ENCODE assay signal across 9 cellular contexts in genomic region chr14:87994974-87995373, GRCh38. TPM values are rescaled to one million over a fixed set of nuclear protein-coding genes. Genes with fewer than 3 reads are reported as not detected.
A peak's percentile ranks its signal among the peaks of the same experiment; 100 is the strongest.
DNase-seq lines count a peak whose midpoint lies in the region; ATAC-seq, FAIRE-seq and TF ChIP-seq lines count a peak whose summit lies in the region.
"Had no signal": no experiment of that assay in that cellular context is flagged by ENCODE, and none has a peak within 500 bp of the region (broad histone marks: within the 10 kb centered on the region; RNA-seq: fewer than 3 reads in every experiment).

No MANE protein-coding gene starts in this region.

- H2AFZ ChIP-seq in osteoblast (ENCODE audit: low read length) = peak overlapping the region; percentile 70

- peaks cover 18% of the 10 kb centered on the region for H3K4me1 ChIP-seq in osteoblast (ENCODE audit: insufficient read depth, low read length)

- no peaks in the 10 kb centered on the region for H3K79me2 ChIP-seq in osteoblast (ENCODE audit: insufficient read depth, low read length)

- no peak overlapping the region for H3K27ac ChIP-seq in osteoblast (ENCODE audit: low read depth, low read length)

- peaks cover 2% of the 10 kb centered on the region for H3K27me3 Mint-ChIP-seq in T-helper 2 cell treated with Interferon-gamma antibody and Interleukin-4, amounts not matched to agents 5 μg/mL and 100 μg/mL, for 36 hours (ENCODE audit: low read depth)

- H3K4me3 ChIP-seq in osteoblast (ENCODE audit: insufficient read depth, low read length) = no peak overlapping the region

- H4K20me1 ChIP-seq in osteoblast (ENCODE audit: insufficient read depth, low read length) = no peaks in the 10 kb centered on the region

- peaks cover 59% of the 10 kb centered on the region for H3K4me1 Mint-ChIP-seq in T-helper 2 cell treated with Interferon-gamma antibody and Interleukin-4, amounts not matched to agents 5 μg/mL and 100 μg/mL, for 36 hours (ENCODE audit: low read depth)

- peak overlapping the region; percentile 20 for H3K27ac Mint-ChIP-seq in T-helper 2 cell treated with Interferon-gamma antibody and Interleukin-4, amounts not matched to agents 5 μg/mL and 100 μg/mL, for 36 hours

- H3K9me3 Mint-ChIP-seq in T-helper 2 cell treated with Interferon-gamma antibody and Interleukin-4, amounts not matched to agents 5 μg/mL and 100 μg/mL, for 36 hours = no peaks in the 10 kb centered on the region

- ATAC-seq in GM18870 (IDR thresholded peaks at IDR 0.05; ENCODE audit: unreplicated experiment) = peak; percentile 43
- ATAC-seq in HG02588 (IDR thresholded peaks at IDR 0.05; ENCODE audit: unreplicated experiment) = peak; percentile 40
- no peak for ATAC-seq in HG02970 (IDR thresholded peaks at IDR 0.05; ENCODE audit: low FRiP score, unreplicated experiment)

- H3K36me3 ChIP-seq in osteoblast (ENCODE audit: insufficient read depth, low read length) = no peaks in the 10 kb centered on the region

- peak overlapping the region; percentile 11 for H3K4me3 Mint-ChIP-seq in T-helper 2 cell treated with Interferon-gamma antibody and Interleukin-4, amounts not matched to agents 5 μg/mL and 100 μg/mL, for 36 hours

- H3K27me3 ChIP-seq in osteoblast (ENCODE audit: insufficient read depth, low read length) = no peaks in the 10 kb centered on the region

- H3K36me3 Mint-ChIP-seq in T-helper 2 cell treated with Interferon-gamma antibody and Interleukin-4, amounts not matched to agents 5 μg/mL and 100 μg/mL, for 36 hours (ENCODE audit: low read depth) = peaks cover 4% of the 10 kb centered on the region

- no peak for TF ChIP-seq CTCF in osteoblast (IDR thresholded peaks at IDR 0.05; ENCODE audit: extremely low read depth, low read depth, low read length)

- no peak for FAIRE-seq in RCC 7860 (lab: Jason Lieb, UNC)

- H3K9me3 ChIP-seq in osteoblast (ENCODE audit: low read depth, low read length) = no peaks in the 10 kb centered on the region

- no peak overlapping the region for H3K4me2 ChIP-seq in osteoblast (ENCODE audit: insufficient read depth, low read length)

- peak; percentile 42 for DNase-seq in T-helper 2 cell treated with Interferon-gamma antibody and Interleukin-4, amounts not matched to agents 5 μg/mL and 100 μg/mL, for 36 hours (ENCODE audit: low spot score)
- DNase-seq in osteoblast (ENCODE audit: insufficient read length, low spot score, missing footprints) (no peak), islet precursor cell (no peak), RCC 7860 (ENCODE audit: low spot score) (no peak), SIG-M5 (lab: John Stamatoyannopoulos, UW) (no peak)
- DNase-seq: aorta had no signal

RNA-seq across cellular contexts. Expression of gene GALC, which starts 2.0 kb away (rescaled TPM):
- total RNA-seq in osteoblast = 17.0 and 23.6 TPM in 2 replicates

RNA-seq across cellular contexts. Expression of gene GPR65, which starts 10.0 kb away (rescaled TPM):
- under 0.01 TPM in 2 replicates for total RNA-seq in osteoblast
